ENCODE assay signal across 1 cellular context in genomic region chr6:149646599-149646998, GRCh38.
TF ChIP-seq lines count a peak whose summit lies in the region.

No MANE protein-coding gene starts in this region.

TF ChIP-seq in IMR-90, 13 proteins besides CTCF, POLR2A, EP300 and RAD21 (continued from another document):
- no peak for TF ChIP-seq USF2 (IDR thresholded peaks at IDR 0.05; ENCODE audit: low read depth, low read length)
